Comparison of ENCODE assay signal across 8 cellular contexts in genomic region chr22:37019309-37020191, GRCh38.
DNase-seq lines count a peak whose midpoint lies in the region; ATAC-seq and TF ChIP-seq lines count a peak whose summit lies in the region.

Gene MPST, plus strand, starts transcription at chr22:37019742. Its CDS starts 95 bp downstream, at chr22:37019837.
Gene TST, minus strand, starts transcription at chr22:37019447. Its CDS starts 715 bp downstream, at chr22:37018732.

- H3K27me3 ChIP-seq in MM.1S (replicated peaks; ENCODE audit: insufficient read depth, low read length), result no peaks in the 10 kb centered on the region

- H3K27ac ChIP-seq in MM.1S (ENCODE audit: low read length) (no peak within 1 kb of the TSS), skin epidermis (peak within 1 kb of the TSS; percentile 67 to 93 (median 89))

- H3K4me1 ChIP-seq in MM.1S (ENCODE audit: low read length), result no peaks in the 10 kb centered on the region

- peak within 1 kb of the TSS; percentile 85 for H3K4me3 Mint-ChIP-seq in central memory CD8-positive, alpha-beta T cell

- no peaks in the 10 kb centered on the region for H3K9me3 Mint-ChIP-seq in central memory CD8-positive, alpha-beta T cell

- peaks cover 11% of the 10 kb centered on the region for H3K4me1 Mint-ChIP-seq in central memory CD8-positive, alpha-beta T cell

- peaks cover 2% of the 10 kb centered on the region for H3K36me3 Mint-ChIP-seq in central memory CD8-positive, alpha-beta T cell (ENCODE audit: insufficient read depth)

- H2AFZ ChIP-seq in MM.1S (ENCODE audit: low read length), result peak within 1 kb of the TSS; percentile 92

- ATAC-seq in GM21619 (IDR thresholded peaks at IDR 0.05; ENCODE audit: unreplicated experiment) (peak; percentile 51), HG03469 (IDR thresholded peaks at IDR 0.05; ENCODE audit: unreplicated experiment) (no peak)
- peak; percentile 76 for ATAC-seq in central memory CD8-positive, alpha-beta T cell (replicated peaks; ENCODE audit: extremely low read depth, poor library complexity, severe bottlenecking)

- H3K27me3 Mint-ChIP-seq in central memory CD8-positive, alpha-beta T cell, result no peaks in the 10 kb centered on the region

- H3K36me3 ChIP-seq in MM.1S (replicated peaks; ENCODE audit: insufficient read depth, low read length), result no peaks in the 10 kb centered on the region

- H3K9me3 ChIP-seq in MM.1S (replicated peaks; ENCODE audit: insufficient read depth, low read length), result no peaks in the 10 kb centered on the region

- H3K4me3 ChIP-seq in MM.1S (ENCODE audit: low read length) (peak within 1 kb of the TSS; percentile 95), skin epidermis (peak within 1 kb of the TSS; percentile 65 to 93 (median 81))

- peak within 1 kb of the TSS; percentile 79 for H3K9ac ChIP-seq in MM.1S (ENCODE audit: low read length)

- H4K20me1 ChIP-seq in MM.1S (ENCODE audit: insufficient read depth, low read length), result no peaks in the 10 kb centered on the region

- DNase-seq in ELF-1 (ENCODE audit: low read depth, low spot score), result peak; percentile 52
- peak; percentile 59 for DNase-seq in MM.1S
- DNase-seq in UCSD-AML1 (lab: John Stamatoyannopoulos, UW; ENCODE audit: unreplicated experiment), result peak; percentile 76
- peak in 1 of 2 donors; percentile 22 for DNase-seq in central memory CD8-positive, alpha-beta T cell (ENCODE audit: low spot score in 2 of 2)
- peak; percentile 85 for DNase-seq in islet precursor cell

- H3F3A ChIP-seq in MM.1S (ENCODE audit: insufficient read depth, low read length), result no peaks in the 10 kb centered on the region

- peaks cover 9% of the 10 kb centered on the region; the same call in 1 of the 2 replicates for H3K79me2 ChIP-seq in MM.1S (ENCODE audit: low read length)

- H3K4me2 ChIP-seq in MM.1S (ENCODE audit: low read depth, low read length), result peak within 1 kb of the TSS; percentile 87

- H3K9me2 ChIP-seq in MM.1S (replicated peaks; ENCODE audit: insufficient read depth, low read length), result no peaks in the 10 kb centered on the region

- H3K27ac Mint-ChIP-seq in central memory CD8-positive, alpha-beta T cell (ENCODE audit: low read depth), result peak within 1 kb of the TSS; percentile 46

- TF ChIP-seq CTCF in MM.1S (IDR thresholded peaks at IDR 0.05; ENCODE audit: low read length), result 0 out of 2 replicates have a peak, but pooled peaks have one; percentile 9
